In the genomic region with DNA sequence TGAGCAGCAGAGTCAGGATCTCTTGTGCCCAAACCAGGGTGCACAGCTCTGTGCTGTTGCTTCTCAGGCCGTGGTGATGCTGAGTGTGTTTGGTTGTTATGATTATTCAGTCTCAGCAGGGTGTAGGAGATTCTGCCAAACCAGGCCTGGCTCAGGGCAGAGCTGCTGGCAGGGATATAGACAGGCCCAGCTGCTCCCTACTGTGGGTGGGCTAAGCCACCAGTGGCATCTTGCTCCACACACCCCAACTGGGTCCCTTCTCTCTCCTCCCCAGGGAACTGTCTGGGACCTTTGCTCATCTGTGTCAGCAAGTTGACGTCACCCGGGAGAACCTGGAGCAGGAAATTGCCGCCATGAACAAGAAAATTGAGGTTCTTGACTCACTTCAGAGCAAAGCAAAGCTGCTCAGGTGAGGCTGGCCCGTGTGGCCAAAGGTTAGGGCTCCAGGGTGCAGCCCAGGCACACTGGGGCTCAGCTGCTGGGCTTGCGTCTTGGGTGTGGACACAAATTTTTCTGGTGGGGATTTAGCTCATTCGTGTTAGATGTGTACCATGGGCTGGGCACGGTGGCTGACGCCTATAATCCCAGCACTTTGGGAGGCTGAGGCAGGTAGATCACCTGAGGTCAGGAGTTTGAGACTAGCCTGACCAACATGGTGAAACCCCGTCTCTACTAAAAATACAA, we compare ENCODE assay signal across 24 cellular contexts. TPM values are rescaled to one million over a fixed set of nuclear protein-coding genes. Genes with fewer than 3 reads are reported as not detected.
A peak's percentile ranks its signal among the peaks of the same experiment; 100 is the strongest.
DNase-seq lines count a peak whose midpoint lies in the region.
"Had no signal": no experiment of that assay in that cellular context is flagged by ENCODE, and none has a peak within 500 bp of the region (broad histone marks: within the 10 kb centered on the region; RNA-seq: fewer than 3 reads in every experiment).

No MANE protein-coding gene starts in this region.

- peak; percentile 44 for DNase-seq in DMS 273 (lab: John Stamatoyannopoulos, UW; ENCODE audit: unreplicated experiment)
- DNase-seq in DMS 273 treated with DMSO at 0.1 percent for 48 hours (lab: John Stamatoyannopoulos, UW): no peak
- DNase-seq in NCI-H446 treated with DMSO at 0.1 percent for 48 hours (lab: John Stamatoyannopoulos, UW): peak; percentile 58
- peak; percentile 69 for DNase-seq in cerebellar cortex (ENCODE audit: low spot score)
- DNase-seq in myocyte (ENCODE audit: low read depth): peak; percentile 82
- DNase-seq in SIG-M5 (lab: John Stamatoyannopoulos, UW): no peak
- no peak for DNase-seq in activated CD8-positive, alpha-beta memory T cell treated with anti-CD3 and anti-CD28 coated beads, Interleukin-2, amount 50 U/mL, for 4 hours
- DNase-seq in NCI-H187 (lab: John Stamatoyannopoulos, UW): no peak
- DNase-seq: Caco-2; CD8-positive, alpha-beta T cell; DMS79 treated with DMSO at 0.1 percent for 48 hours; GOT3; HCEC 1CT; NCI-H1092; NCI-H1417 treated with DMSO at 0.1 percent for 48 hours; NCI-H1694 treated with DMSO at 0.1 percent for 48 hours; NCI-H2081 treated with DMSO at 0.1 percent for 48 hours; NCI-H2171; NCI-H226; NCI-H524; NCI-H774; PC-3; SHP77 treated with DMSO at 0.1 percent for 48 hours had no signal

RNA-seq across cellular contexts. Expression of a gene that starts 9.8 kb away (rescaled TPM):
- 40.2 and 43.7 TPM in 2 replicates for total RNA-seq in myocyte
- polyA plus RNA-seq in myocyte (2012): 17.0 TPM

RNA-seq across cellular contexts. Expression of a gene that starts 29.2 kb away (rescaled TPM):
- 76.1 and 80.5 TPM in 2 replicates for total RNA-seq in myocyte
- polyA plus RNA-seq in myocyte (2012): 77.3 TPM

RNA-seq across cellular contexts. Expression of a gene that starts 53.6 kb away (rescaled TPM):
- total RNA-seq in myocyte: 0.16 TPM in 1 of 2 replicates, not detected in the other
- not detected for polyA plus RNA-seq in myocyte (2012)
- total RNA-seq: Caco-2; CD8-positive, alpha-beta T cell; PC-3; RPMI7951 had no signal

Comparison
In these comparisons a context has a peak if more than half of its experiments do, and no peak if none do; other contexts are left out.
1. DNase-seq: peak in DMS 273 (single experiment), NCI-H446 treated with DMSO at 0.1 percent for 48 hours (single experiment), cerebellar cortex (single experiment) and myocyte (single experiment); none in DMS 273 treated with DMSO at 0.1 percent for 48 hours (single experiment), SIG-M5 (single experiment), activated CD8-positive, alpha-beta memory T cell treated with anti-CD3 and anti-CD28 coated beads, Interleukin-2, amount 50 U/mL, for 4 hours (single experiment) and NCI-H187 (0 of 2).